In the genomic region with DNA sequence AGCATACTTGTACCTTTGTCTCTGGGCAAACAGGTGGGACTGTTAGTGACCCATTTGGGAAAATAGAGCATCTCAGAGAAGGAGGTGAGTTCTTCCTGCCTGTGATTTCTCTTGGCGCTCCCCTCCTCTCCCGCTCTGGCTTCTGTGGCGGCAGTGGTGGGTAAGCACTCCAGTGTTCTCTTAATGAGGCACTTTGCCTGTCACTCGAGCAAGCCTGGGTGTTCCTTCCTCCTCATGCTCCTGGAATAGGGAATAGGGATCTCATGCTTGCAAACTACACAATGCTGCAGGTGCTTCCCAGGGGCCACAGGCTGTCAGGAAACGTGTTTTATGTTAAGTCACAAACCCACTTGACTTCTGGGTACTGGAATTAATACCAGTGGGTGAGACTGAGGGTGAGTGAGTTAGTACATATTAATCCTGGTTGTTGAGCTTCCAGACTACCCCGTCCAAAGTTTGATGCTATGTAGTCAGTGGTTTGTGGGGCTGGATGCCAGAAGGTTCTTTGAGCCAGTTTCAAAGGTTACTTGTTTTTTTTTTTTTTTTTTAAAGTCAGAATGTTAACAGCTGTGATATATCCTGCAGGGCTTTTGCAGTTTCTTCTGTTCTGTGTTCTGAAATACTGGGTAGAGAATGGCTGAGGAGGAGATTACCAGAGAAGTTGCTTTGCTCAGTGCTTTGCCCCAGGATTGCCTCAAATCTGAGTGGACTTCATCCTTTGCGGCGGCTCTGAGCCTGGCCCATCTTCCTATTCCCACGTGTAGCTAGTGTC, we compare ENCODE assay signal across 11 cellular contexts. TPM values are rescaled to one million over a fixed set of nuclear protein-coding genes. Genes with fewer than 3 reads are reported as not detected.
A peak's percentile ranks its signal among the peaks of the same experiment; 100 is the strongest.
DNase-seq lines count a peak whose midpoint lies in the region; ATAC-seq and TF ChIP-seq lines count a peak whose summit lies in the region.
"Had no signal": no experiment of that assay in that cellular context is flagged by ENCODE, and none has a peak within 500 bp of the region (broad histone marks: within the 10 kb centered on the region; RNA-seq: fewer than 3 reads in every experiment).

No MANE protein-coding gene starts in this region.

- no peak for DNase-seq in Right ventricle myocardium inferior (ENCODE audit: missing footprints)
- DNase-seq in right atrium auricular region (ENCODE audit: low spot score), result no peak
- peak; percentile 48 for DNase-seq in amniotic epithelial cell (ENCODE audit: low read depth)
- DNase-seq in left kidney (ENCODE audit: low read depth, low spot score), result peak; percentile 24
- DNase-seq in thyroid gland, result peak; percentile 27 to 36
- DNase-seq in COR-L47 (lab: John Stamatoyannopoulos, UW), result no peak
- DNase-seq in effector CD4-positive, alpha-beta T cell, result no peak
- DNase-seq in NCI-H1092 (lab: John Stamatoyannopoulos, UW), result no peak
- DNase-seq: activated CD4-positive, alpha-beta T cell treated with anti-CD3 and anti-CD28 coated beads for 48 hours; NCI-H82; SK-N-SH had no signal

- H3K27ac ChIP-seq in right atrium auricular region (no peak overlapping the region), thyroid gland (no peak overlapping the region)

- H3K36me3 ChIP-seq in right atrium auricular region (peaks cover 40% of the 10 kb centered on the region), thyroid gland (peaks cover 33 to 44% of the 10 kb centered on the region in 2 donors)

- intact Hi-C loops in Right ventricle myocardium inferior (cut with DNase I), result no loop called here
- intact Hi-C loops in thyroid gland (cut with DNase I), result no loop called here

- peak; percentile 56 for ATAC-seq in Right ventricle myocardium inferior

- TF ChIP-seq CTCF in right atrium auricular region (IDR thresholded peaks at IDR 0.05), result no peak
- TF ChIP-seq CTCF in thyroid gland (IDR thresholded peaks at IDR 0.05), result no peak

- H3K4me3 ChIP-seq in right atrium auricular region (no peak overlapping the region), thyroid gland (replicated peaks in 1 of 3) (no peak overlapping the region)

- no peaks in the 10 kb centered on the region for H3K4me1 ChIP-seq in right atrium auricular region
- H3K4me1 ChIP-seq in thyroid gland, result peaks cover 0 to 7% of the 10 kb centered on the region in 2 donors

- 63 to 74% methylated on average over 9 of the region's 9 CpGs for WGBS in thyroid gland, 2 donors

- no peaks in the 10 kb centered on the region for H3K9me3 ChIP-seq in right atrium auricular region
- H3K9me3 ChIP-seq in thyroid gland, result no peaks in the 10 kb centered on the region
- H3K9me3 ChIP-seq: SK-N-SH had no signal

- no peak for TF ChIP-seq POLR2A in thyroid gland (IDR thresholded peaks at IDR 0.05)

- H3K27me3 ChIP-seq in right atrium auricular region, result no peaks in the 10 kb centered on the region
- H3K27me3 ChIP-seq in thyroid gland, result no peaks in the 10 kb centered on the region

RNA-seq across cellular contexts. Expression of a gene that starts 30.5 kb away (rescaled TPM):
- total RNA-seq in Right ventricle myocardium inferior (6.3 TPM), right atrium auricular region (10 to 100 TPM in 1 of 2 donors, 1 to 10 TPM in 1; 8.1 to 11.2 TPM), thyroid gland (10 to 100 TPM; 26.1 to 58.4 (median 43.0) TPM)

Comparison
In these comparisons a context has a peak if more than half of its experiments do, and no peak if none do; other contexts are left out.
1. DNase-seq: peak in amniotic epithelial cell (single experiment), left kidney (single experiment) and thyroid gland (2 of 2); none in Right ventricle myocardium inferior (single experiment), right atrium auricular region (single experiment), COR-L47 (single experiment), effector CD4-positive, alpha-beta T cell (single experiment) and NCI-H1092 (single experiment).